Comparison of ENCODE assay signal across 9 cellular contexts in genomic region chrX:9745417-9746115, GRCh38. TPM values are rescaled to one million over a fixed set of nuclear protein-coding genes. Genes with fewer than 3 reads are reported as not detected.
A peak's percentile ranks its signal among the peaks of the same experiment; 100 is the strongest.
DNase-seq lines count a peak whose midpoint lies in the region; ATAC-seq and TF ChIP-seq lines count a peak whose summit lies in the region.
"Had no signal": no experiment of that assay in that cellular context is flagged by ENCODE, and none has a peak within 500 bp of the region (broad histone marks: within the 10 kb centered on the region; RNA-seq: fewer than 3 reads in every experiment).

No MANE protein-coding gene starts in this region.

- intact Hi-C loops in activated CD4-positive, alpha-beta T cell treated with anti-CD3 and anti-CD28 coated beads for 36 hours (cut with DNase I, micrococcal nuclease), result no loop called here

- no peak overlapping the region for H3K4me3 Mint-ChIP-seq in activated CD4-positive, alpha-beta T cell treated with anti-CD3 and anti-CD28 coated beads for 36 hours

- no peaks in the 10 kb centered on the region for H3K27me3 ChIP-seq in SJCRH30

- peak overlapping the region; percentile 15; the same call in 1 of the 2 replicates for H3K27ac ChIP-seq in SJCRH30
- H3K27ac ChIP-seq: A549 had no signal

- H3K9me3 Mint-ChIP-seq in activated CD4-positive, alpha-beta T cell treated with anti-CD3 and anti-CD28 coated beads for 36 hours (ENCODE audit: low read depth), result peaks cover 4% of the 10 kb centered on the region

- H3K27me3 Mint-ChIP-seq in activated CD4-positive, alpha-beta T cell treated with anti-CD3 and anti-CD28 coated beads for 36 hours, result peaks cover 3% of the 10 kb centered on the region

- POLR2A ChIA-PET in activated CD4-positive, alpha-beta T cell treated with anti-CD3 and anti-CD28 coated beads for 36 hours (lab: Charles Lee), result no interaction called here

- no peak for TF ChIP-seq CTCF in omental fat pad (IDR thresholded peaks at IDR 0.05)

- H3K27ac Mint-ChIP-seq in activated CD4-positive, alpha-beta T cell treated with anti-CD3 and anti-CD28 coated beads for 36 hours, result peak overlapping the region; percentile 81

- ATAC-seq in activated CD4-positive, alpha-beta T cell treated with anti-CD3 and anti-CD28 coated beads for 36 hours, result peak; percentile 42
- ATAC-seq in esophagus mucosa, result peak; percentile 60
- ATAC-seq in omental fat pad (ENCODE audit: low FRiP score), result peak; percentile 18
- ATAC-seq in GM21447 (IDR thresholded peaks at IDR 0.05; ENCODE audit: unreplicated experiment), result no peak
- ATAC-seq: A549 had no signal

- CTCF ChIA-PET in activated CD4-positive, alpha-beta T cell treated with anti-CD3 and anti-CD28 coated beads for 36 hours (lab: Charles Lee), result no interaction called here

- H3K4me1 Mint-ChIP-seq in activated CD4-positive, alpha-beta T cell treated with anti-CD3 and anti-CD28 coated beads for 36 hours, result peaks cover 10% of the 10 kb centered on the region

- peaks cover 6% of the 10 kb centered on the region for H3K36me3 Mint-ChIP-seq in activated CD4-positive, alpha-beta T cell treated with anti-CD3 and anti-CD28 coated beads for 36 hours (ENCODE audit: low read depth)

- H3K4me1 ChIP-seq in SJCRH30, result no peaks in the 10 kb centered on the region
- H3K4me1 ChIP-seq: A549 had no signal

- H3K9me3 ChIP-seq in SJCRH30 (replicated peaks), result no peaks in the 10 kb centered on the region
- H3K9me3 ChIP-seq: A549 had no signal

- peak; percentile 10 for DNase-seq in activated CD4-positive, alpha-beta T cell treated with anti-CD3 and anti-CD28 coated beads for 36 hours
- DNase-seq in activated CD4-positive, alpha-beta T cell treated with anti-CD3 and anti-CD28 coated beads for 48 hours, result no peak
- DNase-seq in SJCRH30 (peak in 1 of 2 experiments; percentile 16), omental fat pad (ENCODE audit: low spot score) (no peak), NCI-H446 treated with DMSO at 0.1 percent for 48 hours (lab: John Stamatoyannopoulos, UW) (no peak)
- no peak for DNase-seq in activated effector memory CD4-positive, alpha-beta T cell treated with Interleukin-2 at 50 U/mL for 16 hours

- H3K4me3 ChIP-seq in SJCRH30, result no peak overlapping the region
- H3K4me3 ChIP-seq: A549 had no signal

- no peaks in the 10 kb centered on the region for H3K36me3 ChIP-seq in SJCRH30

RNA-seq across cellular contexts. Expression of gene GPR143, which starts 20.1 kb away (rescaled TPM):
- total RNA-seq in activated CD4-positive, alpha-beta T cell treated with anti-CD3 and anti-CD28 coated beads for 36 hours, result not detected
- total RNA-seq in SJCRH30 (2014; rRNA removed; shearing (Covaris generic)), result not detected in 2 replicates
- total RNA-seq in esophagus mucosa (2.8 TPM), omental fat pad (1 to 10 TPM in 3 of 4 donors, not detected in 1; 1.1 to 1.6 (median 1.2) TPM)

RNA-seq across cellular contexts. Expression of gene SHROOM2, which starts 40.7 kb away (rescaled TPM):
- total RNA-seq in activated CD4-positive, alpha-beta T cell treated with anti-CD3 and anti-CD28 coated beads for 36 hours, result not detected
- total RNA-seq in SJCRH30 (2014; rRNA removed; shearing (Covaris generic)), result 0.57 and 0.84 TPM in 2 replicates
- 7.7 TPM for total RNA-seq in esophagus mucosa
- total RNA-seq in omental fat pad, result 1 to 10 TPM in 3 of 4 donors, under 1 TPM in 1; 0.88 to 2.4 (median 2.1) TPM
